In the genomic region with DNA sequence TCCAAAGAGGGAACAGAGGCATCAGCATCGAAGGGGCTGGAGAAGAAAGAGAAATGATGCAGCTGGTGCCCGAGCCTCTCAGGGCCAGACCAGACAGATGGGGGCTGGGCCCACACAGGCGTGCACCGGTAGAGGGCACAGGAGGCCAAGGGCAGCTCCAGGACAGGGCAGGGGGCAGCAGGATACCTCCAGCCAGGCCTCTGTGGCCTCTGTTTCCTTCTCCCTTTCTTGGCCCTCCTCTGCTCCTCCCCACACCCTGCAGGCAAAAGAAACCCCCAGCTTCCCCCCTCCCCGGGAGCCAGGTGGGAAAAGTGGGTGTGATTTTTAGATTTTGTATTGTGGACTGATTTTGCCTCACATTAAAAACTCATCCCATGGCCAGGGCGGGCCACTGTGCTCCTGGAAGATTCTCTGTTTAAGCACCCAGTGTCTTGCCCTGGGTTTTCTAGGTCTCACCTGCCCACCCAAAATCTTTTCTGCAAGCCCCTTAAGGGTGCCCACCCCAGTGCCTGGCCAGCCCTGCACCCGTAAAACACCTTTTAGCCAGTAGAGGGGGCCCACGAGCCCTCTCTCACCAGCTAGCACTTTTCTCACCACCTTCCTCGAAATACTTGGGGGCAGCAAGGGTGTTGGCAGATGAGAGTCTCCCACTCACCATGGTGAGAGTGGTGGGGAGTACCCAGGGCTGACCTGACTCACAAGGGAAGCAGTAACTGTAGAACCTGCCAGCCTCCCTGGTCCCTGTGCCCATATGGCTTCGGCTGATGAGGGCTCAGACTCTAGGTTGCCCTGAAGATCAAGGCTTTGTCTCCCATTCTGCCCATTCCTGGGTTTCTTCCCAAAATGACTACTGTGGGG, we compare ENCODE assay signal across 9 cellular contexts.
DNase-seq lines count a peak whose midpoint lies in the region; ATAC-seq, FAIRE-seq and TF ChIP-seq lines count a peak whose summit lies in the region.
"Had no signal": no experiment of that assay in that cellular context is flagged by ENCODE, and none has a peak within 500 bp of the region (broad histone marks: within the 10 kb centered on the region; RNA-seq: fewer than 3 reads in every experiment).

No MANE protein-coding gene starts in this region.

- no peak overlapping the region for H3K4me3 ChIP-seq in KMS-11 (IDR thresholded peaks at IDR 0.05; ENCODE audit: insufficient read depth, low read depth, low read length)

- H4K20me1 ChIP-seq in KMS-11 (ENCODE audit: insufficient read depth): no peaks in the 10 kb centered on the region

- peaks cover 90% of the 10 kb centered on the region for H3K4me1 ChIP-seq in KMS-11 (ENCODE audit: low read depth, poor library complexity, severe bottlenecking)

- H3K4me2 ChIP-seq in KMS-11: peak overlapping the region; percentile 58

- H3K27ac ChIP-seq in KMS-11 (peak overlapping the region; percentile 88), angular gyrus (ENCODE audit: low read depth, low read length) (peak overlapping the region; percentile 86)

- H3K9ac ChIP-seq in KMS-11: no peak overlapping the region

- no peak overlapping the region for H2AFZ ChIP-seq in KMS-11 (ENCODE audit: low read depth)

- H3K79me2 ChIP-seq in KMS-11 (ENCODE audit: insufficient read depth, low read depth): no peaks in the 10 kb centered on the region

- no peak for DNase-seq in D721Med (ENCODE audit: insufficient read length, low spot score)
- DNase-seq in T-helper 2 cell: peak; percentile 36 to 52 (median 45)
- DNase-seq in inferior parietal cortex (ENCODE audit: extremely low spot score): peak; percentile 72
- DNase-seq in stimulated activated CD4-positive, alpha-beta T cell treated with anti-CD3 and anti-CD28 coated beads, Interleukin-15, amount 100 ng/mL, for 24 hours: peak; percentile 68

- TF ChIP-seq CTCF in D721Med (IDR thresholded peaks at IDR 0.05; ENCODE audit: insufficient read depth, missing control alignments): peak; percentile 81
- TF ChIP-seq CTCF in KMS-11 (conservative IDR thresholded peaks at IDR 0.05; ENCODE audit: low read depth, low read length): peak; percentile 97

- no peaks in the 10 kb centered on the region for H3K36me3 ChIP-seq in KMS-11 (ENCODE audit: insufficient read depth)

- no peak for FAIRE-seq in D721Med (lab: Jason Lieb, UNC)
- FAIRE-seq: TTC549 had no signal

- ATAC-seq in HG03175 (IDR thresholded peaks at IDR 0.05; ENCODE audit: unreplicated experiment) (no peak), HG03442 (IDR thresholded peaks at IDR 0.05; ENCODE audit: unreplicated experiment) (no peak)

- H3K27me3 ChIP-seq in KMS-11 (ENCODE audit: insufficient read depth, low read depth): no peaks in the 10 kb centered on the region
